9 cellular contexts compared by ENCODE assay signal in the genomic region with DNA sequence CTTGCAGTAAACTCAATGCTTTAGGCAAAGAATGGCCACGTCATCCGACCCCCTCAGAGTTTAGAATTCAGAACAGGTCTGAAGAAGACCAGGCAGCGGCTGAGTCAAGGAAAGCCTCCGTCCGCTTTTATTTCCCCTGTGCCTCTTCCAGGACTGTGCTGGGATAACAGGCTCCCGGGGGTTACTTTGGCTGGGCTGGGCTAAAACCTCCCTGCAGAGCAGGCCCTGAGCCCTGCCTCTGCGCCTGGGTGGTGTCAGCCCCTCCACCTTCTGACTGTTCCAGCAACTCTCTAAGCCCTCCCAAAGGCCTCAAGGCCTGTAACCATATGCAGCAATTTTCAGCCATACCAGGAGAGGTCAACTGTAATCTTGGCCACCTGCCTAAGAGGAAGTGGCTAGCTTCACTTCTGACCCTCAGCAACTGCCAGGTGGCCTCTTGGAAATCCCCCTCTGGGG.
DNase-seq lines count a peak whose midpoint lies in the region; ATAC-seq and TF ChIP-seq lines count a peak whose summit lies in the region.
"Had no signal": no experiment of that assay in that cellular context is flagged by ENCODE, and none has a peak within 500 bp of the region (broad histone marks: within the 10 kb centered on the region; RNA-seq: fewer than 3 reads in every experiment).

No MANE protein-coding gene starts in this region.

- no peak overlapping the region for H3K4me3 Mint-ChIP-seq in activated CD8-positive, alpha-beta memory T cell treated with anti-CD3 and anti-CD28 coated beads, Interleukin-2, amount 10 ng/mL, durations not matched to agents 7 days and 5 days

- ATAC-seq in HG02588 (IDR thresholded peaks at IDR 0.05; ENCODE audit: unreplicated experiment), result peak; percentile 26
- ATAC-seq in activated CD8-positive, alpha-beta memory T cell treated with anti-CD3 and anti-CD28 coated beads, Interleukin-2, amount 10 ng/mL, durations not matched to agents 7 days and 5 days, result no peak
- ATAC-seq: T-cell had no signal

- H3K4me3 ChIP-seq in GM12864 (ENCODE audit: low read depth, low read length), result peak overlapping the region; percentile 78
- H3K4me3 ChIP-seq in kidney epithelial cell (ENCODE audit: low read depth, low read length), result no peak overlapping the region

- no peaks in the 10 kb centered on the region for H3K36me3 Mint-ChIP-seq in activated CD8-positive, alpha-beta memory T cell treated with anti-CD3 and anti-CD28 coated beads, Interleukin-2, amount 10 ng/mL, durations not matched to agents 7 days and 5 days

- CTCF ChIA-PET in activated CD8-positive, alpha-beta memory T cell treated with anti-CD3 and anti-CD28 coated beads, Interleukin-2, amount 10 ng/mL, durations not matched to agents 7 days and 5 days (lab: Charles Lee), result interaction anchor here (1.2 to 4.9 kb wide), 2 partner anchors 22 to 26 kb away, joined by 6 to 19 read pairs; no protein-coding TSS in a partner anchor

- H3K36me3 ChIP-seq in kidney epithelial cell (ENCODE audit: control insufficient read depth, insufficient read depth, low read length), result no peaks in the 10 kb centered on the region

- DNase-seq in GM12864 (ENCODE audit: low read depth), result peak; percentile 85
- DNase-seq in OCI-M1 (lab: John Stamatoyannopoulos, UW), result peak; percentile 76
- peak; percentile 54 for DNase-seq in kidney epithelial cell (ENCODE audit: low read depth)
- DNase-seq in NCI-H524 (lab: John Stamatoyannopoulos, UW), result no peak
- no peak for DNase-seq in activated CD8-positive, alpha-beta memory T cell treated with anti-CD3 and anti-CD28 coated beads, Interleukin-2, amount 10 ng/mL, durations not matched to agents 7 days and 5 days
- DNase-seq in stimulated activated CD8-positive, alpha-beta memory T cell treated with anti-CD3 and anti-CD28 coated beads, Interleukin-4, amount 100 ng/mL, for 48 hours, result no peak
- DNase-seq in GM19238 (ENCODE audit: insufficient read length, low spot score), result no peak
- DNase-seq: T-cell had no signal

- peaks cover 4% of the 10 kb centered on the region for H3K4me1 Mint-ChIP-seq in activated CD8-positive, alpha-beta memory T cell treated with anti-CD3 and anti-CD28 coated beads, Interleukin-2, amount 10 ng/mL, durations not matched to agents 7 days and 5 days
- H3K4me1 Mint-ChIP-seq: T-cell had no signal

- H3K27ac Mint-ChIP-seq in activated CD8-positive, alpha-beta memory T cell treated with anti-CD3 and anti-CD28 coated beads, Interleukin-2, amount 10 ng/mL, durations not matched to agents 7 days and 5 days, result no peak overlapping the region
- H3K27ac Mint-ChIP-seq: T-cell had no signal

- peaks cover 30% of the 10 kb centered on the region for H3K27me3 Mint-ChIP-seq in activated CD8-positive, alpha-beta memory T cell treated with anti-CD3 and anti-CD28 coated beads, Interleukin-2, amount 10 ng/mL, durations not matched to agents 7 days and 5 days

- no peaks in the 10 kb centered on the region for H3K9me3 Mint-ChIP-seq in activated CD8-positive, alpha-beta memory T cell treated with anti-CD3 and anti-CD28 coated beads, Interleukin-2, amount 10 ng/mL, durations not matched to agents 7 days and 5 days (ENCODE audit: low read depth)
- H3K9me3 Mint-ChIP-seq: T-cell had no signal

- no peaks in the 10 kb centered on the region for H3K27me3 ChIP-seq in kidney epithelial cell (ENCODE audit: control insufficient read depth, insufficient read depth, low read length)

- no peak for TF ChIP-seq CTCF in GM12864 (IDR thresholded peaks at IDR 0.05; ENCODE audit: low read depth, low read length, missing control alignments)
- TF ChIP-seq CTCF in kidney epithelial cell (IDR thresholded peaks at IDR 0.05; ENCODE audit: insufficient read depth, low read length, poor library complexity, severe bottlenecking), result no peak

Comparison
In these comparisons a context has a peak if more than half of its experiments do, and no peak if none do; other contexts are left out.
1. DNase-seq: peak in GM12864 (single experiment), OCI-M1 (single experiment) and kidney epithelial cell (single experiment); none in NCI-H524 (0 of 2), activated CD8-positive, alpha-beta memory T cell treated with anti-CD3 and anti-CD28 coated beads, Interleukin-2, amount 10 ng/mL, durations not matched to agents 7 days and 5 days (single experiment), stimulated activated CD8-positive, alpha-beta memory T cell treated with anti-CD3 and anti-CD28 coated beads, Interleukin-4, amount 100 ng/mL, for 48 hours (single experiment) and GM19238 (single experiment).